11 cellular contexts compared by ENCODE assay signal in the genomic region with DNA sequence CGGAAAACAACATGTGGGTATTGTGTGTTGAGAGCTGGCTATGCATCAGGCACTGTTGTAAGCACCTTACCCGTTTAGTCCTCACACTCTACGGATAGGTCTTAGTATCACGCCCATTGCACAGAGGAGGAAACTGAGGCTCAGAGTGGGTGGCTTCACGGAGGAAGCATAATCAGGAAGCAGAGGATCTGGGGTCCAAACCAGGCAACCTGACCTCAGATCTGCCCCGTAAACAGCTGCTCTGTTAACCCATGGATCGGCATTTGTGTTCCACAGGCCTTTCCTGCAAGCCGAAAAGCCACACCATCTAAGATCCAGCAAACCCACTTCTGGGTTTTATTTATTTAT.
DNase-seq lines count a peak whose midpoint lies in the region; ATAC-seq, FAIRE-seq and TF ChIP-seq lines count a peak whose summit lies in the region.
"Had no signal": no experiment of that assay in that cellular context is flagged by ENCODE, and none has a peak within 500 bp of the region (broad histone marks: within the 10 kb centered on the region; RNA-seq: fewer than 3 reads in every experiment).

No MANE protein-coding gene starts in this region.

- POLR2A ChIA-PET in activated CD4-positive, alpha-beta memory T cell treated with anti-CD3 and anti-CD28 coated beads for 36 hours (lab: Charles Lee) = no interaction called here

- TF ChIP-seq POLR2A in GM12891 (IDR thresholded peaks at IDR 0.05; ENCODE audit: low read depth, low read length) (no peak), adrenal gland (IDR thresholded peaks at IDR 0.05) (no peak), spleen (IDR thresholded peaks at IDR 0.05) (no peak)

- H3K27me3 ChIP-seq in adrenal gland = no peaks in the 10 kb centered on the region
- peaks cover 0 to 15% (median 0%) of the 10 kb centered on the region in 7 donors for H3K27me3 ChIP-seq in spleen (replicated peaks in 1 of 7)
- H3K27me3 ChIP-seq: ovary had no signal

- no peak overlapping the region for H3K27ac Mint-ChIP-seq in activated CD4-positive, alpha-beta memory T cell treated with anti-CD3 and anti-CD28 coated beads for 36 hours

- peak overlapping the region in 1 of 2 donors; percentile 17 for H3K9ac ChIP-seq in kidney (ENCODE audit: low read length in 2 of 2)

- H3K27ac ChIP-seq in adrenal gland (peak overlapping the region; percentile 46 to 96 (median 70)), kidney (ENCODE audit: low read depth in 2 of 2, low read length in 2 of 2) (peak overlapping the region; percentile 24 to 29), spleen (peak overlapping the region; percentile 36 to 84 (median 75))
- H3K27ac ChIP-seq: C4-2B, PC-9 had no signal

- H3K9me3 ChIP-seq in adrenal gland (replicated peaks in 1 of 3) (no peaks in the 10 kb centered on the region), kidney (ENCODE audit: control insufficient read depth in 1 of 2, low read length in 2 of 2) (no peaks in the 10 kb centered on the region), spleen (peaks cover 0 to 11% (median 0%) of the 10 kb centered on the region in 8 donors)
- H3K9me3 ChIP-seq: ovary had no signal

- H3K36me3 Mint-ChIP-seq in activated CD4-positive, alpha-beta memory T cell treated with anti-CD3 and anti-CD28 coated beads for 36 hours = no peaks in the 10 kb centered on the region

- CTCF ChIA-PET in activated CD4-positive, alpha-beta memory T cell treated with anti-CD3 and anti-CD28 coated beads for 36 hours (lab: Charles Lee) = interaction anchor here (1.8 to 1.9 kb wide), 2 partner anchors 9 to 16 kb away, joined by 5 to 7 read pairs; no protein-coding TSS in a partner anchor

- peaks cover 15% of the 10 kb centered on the region for H3K9me3 Mint-ChIP-seq in activated CD4-positive, alpha-beta memory T cell treated with anti-CD3 and anti-CD28 coated beads for 36 hours

- no peak for ATAC-seq in GM18502 (IDR thresholded peaks at IDR 0.05; ENCODE audit: poor library complexity, unreplicated experiment)

- TF ChIP-seq CTCF in adrenal gland (IDR thresholded peaks at IDR 0.05) (no peak), kidney (IDR thresholded peaks at IDR 0.05; ENCODE audit: borderline replicate concordance, extremely low read depth, insufficient read depth) (no peak), spleen (IDR thresholded peaks at IDR 0.05 in 8 of 11, conservative IDR thresholded peaks at IDR 0.05 in 3 of 11) (no peak)

- no peak overlapping the region for H3K4me3 Mint-ChIP-seq in activated CD4-positive, alpha-beta memory T cell treated with anti-CD3 and anti-CD28 coated beads for 36 hours

- H3K4me1 Mint-ChIP-seq in activated CD4-positive, alpha-beta memory T cell treated with anti-CD3 and anti-CD28 coated beads for 36 hours (ENCODE audit: low read depth) = peaks cover 7% of the 10 kb centered on the region

- no peak overlapping the region for H3K4me3 ChIP-seq in adrenal gland
- H3K4me3 ChIP-seq in kidney (ENCODE audit: low read length in 2 of 2) = no peak overlapping the region
- peak overlapping the region in 1 of 8 donors; percentile 9 for H3K4me3 ChIP-seq in spleen
- H3K4me3 ChIP-seq: ovary, PC-9 had no signal

- intact Hi-C loops in adrenal gland (cut with DNase I) = no loop called here
- intact Hi-C loops in kidney (cut with DNase I) = no loop called here
- intact Hi-C loops in spleen (cut with DNase I; ENCODE audit: low total_unique reads) = no loop called here
- intact Hi-C loops in activated CD4-positive, alpha-beta memory T cell treated with anti-CD3 and anti-CD28 coated beads for 36 hours (cut with micrococcal nuclease) = no loop called here

- WGBS in adrenal gland, 4 donors = 55 to 83% (median 79%) methylated on average over 7 to 8 of the region's 8 CpGs
- 50 to 57% (median 51%) methylated on average over 8 of the region's 8 CpGs for WGBS in spleen, 5 donors

- DNase-seq in GM12891 (ENCODE audit: insufficient read length, low spot score) (no peak), adrenal gland (no peak), kidney (no peak), spleen (no peak), GM03348 (ENCODE audit: low spot score) (no peak), NCI-H1694 treated with DMSO at 0.1 percent for 48 hours (lab: John Stamatoyannopoulos, UW) (no peak)
- DNase-seq in activated CD4-positive, alpha-beta memory T cell treated with anti-CD3 and anti-CD28 coated beads for 36 hours = no peak
- DNase-seq: PC-9 had no signal

- H3K36me3 ChIP-seq in adrenal gland (replicated peaks in 1 of 2) (no peaks in the 10 kb centered on the region), kidney (ENCODE audit: control insufficient read depth in 1 of 2, insufficient read depth in 2 of 2, low read length in 2 of 2) (no peaks in the 10 kb centered on the region), spleen (no peaks in the 10 kb centered on the region)
- H3K36me3 ChIP-seq: ovary had no signal

- H3K27me3 Mint-ChIP-seq in activated CD4-positive, alpha-beta memory T cell treated with anti-CD3 and anti-CD28 coated beads for 36 hours = peaks cover 38% of the 10 kb centered on the region

- H3K4me1 ChIP-seq in adrenal gland (replicated peaks in 1 of 2) = peaks cover 0 to 55% of the 10 kb centered on the region in 2 donors
- H3K4me1 ChIP-seq in kidney (ENCODE audit: control insufficient read depth in 1 of 2, insufficient read depth in 1 of 2, low read depth in 1 of 2, low read length in 2 of 2) = peaks cover 16 to 27% of the 10 kb centered on the region in 2 donors
- peaks cover 15 to 87% (median 39%) of the 10 kb centered on the region in 6 donors for H3K4me1 ChIP-seq in spleen

- peak; percentile 70 for FAIRE-seq in GM12891 (lab: Jason Lieb, UNC)
- no peak for FAIRE-seq in kidney (lab: Jason Lieb, UNC)

TF ChIP-seq in GM12891, 5 proteins besides CTCF, POLR2A, EP300 and RAD21:
- no peak for TF ChIP-seq POU2F2 (IDR thresholded peaks at IDR 0.05; ENCODE audit: low read depth, low read length)
- TF ChIP-seq POLR2AphosphoS5 (IDR thresholded peaks at IDR 0.05; ENCODE audit: low read depth, low read length) = no peak
- TF ChIP-seq SPI1 (IDR thresholded peaks at IDR 0.05; ENCODE audit: low read depth, low read length) = no peak
- no peak for TF ChIP-seq TAF1 (IDR thresholded peaks at IDR 0.05; ENCODE audit: low read depth, low read length)
- no peak for TF ChIP-seq PAX5 (IDR thresholded peaks at IDR 0.05; ENCODE audit: insufficient read depth, low read length, severe bottlenecking)
